ENCODE assay signal across 16 cellular contexts in the genomic region with DNA sequence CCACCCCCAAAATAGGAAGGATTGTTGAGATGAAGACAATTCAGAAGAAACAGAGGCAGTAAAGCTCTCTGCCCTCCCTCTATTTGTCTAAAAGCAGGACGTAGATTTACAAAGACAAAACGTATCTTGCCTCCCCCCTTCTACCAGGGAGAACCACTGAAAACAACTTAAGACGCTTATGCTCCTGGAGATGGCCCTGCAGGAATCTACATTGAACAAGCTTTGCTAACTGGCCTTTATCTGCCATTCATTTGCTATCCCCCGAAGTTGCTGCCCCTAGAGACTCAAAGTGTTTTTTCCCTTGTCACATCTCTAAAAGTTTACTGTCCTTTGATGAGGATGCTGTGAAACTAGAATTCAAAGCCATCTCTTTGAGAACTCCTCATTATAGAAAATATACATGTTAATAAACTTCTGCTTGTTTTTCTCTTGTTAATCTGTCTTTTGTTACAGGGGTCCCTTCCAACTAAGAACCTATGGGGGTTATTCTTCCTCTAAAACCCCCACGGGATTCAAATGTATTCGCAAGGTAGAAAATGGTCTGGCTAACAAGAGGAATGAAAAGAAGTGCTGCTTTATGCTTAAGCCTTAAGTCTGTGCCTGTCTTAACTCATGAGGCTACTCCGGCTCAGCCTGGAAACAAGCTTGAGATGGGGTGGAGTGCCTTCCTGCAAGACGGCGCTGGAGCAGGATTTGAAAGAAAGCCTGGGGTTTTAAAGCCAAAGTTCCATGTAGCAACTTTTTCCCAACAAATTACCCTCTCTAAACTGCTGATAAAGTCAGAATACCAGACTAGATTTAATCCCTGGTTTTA.
"Had no signal": no experiment of that assay in that cellular context is flagged by ENCODE, and none has a peak within 500 bp of the region (broad histone marks: within the 10 kb centered on the region; RNA-seq: fewer than 3 reads in every experiment).

No MANE protein-coding gene starts in this region.

- H3K4me1 ChIP-seq: sigmoid colon, testis had no signal

- H3K36me3 ChIP-seq: sigmoid colon had no signal

- H3K27me3 ChIP-seq: esophagus muscularis mucosa, sigmoid colon, testis had no signal

- ATAC-seq: activated CD4-positive, CD25-positive, alpha-beta regulatory T cell treated with anti-CD3 and anti-CD28 coated beads, Interleukin-2, amount 50 U/mL, for 24 hours; natural killer cell; stimulated activated memory B cell treated with anti-CD40 and anti-IgM and Interleukin-4, amounts not matched to agents 10 μg/mL and 1 μg/mL and 100 μg/mL, for 72 hours had no signal

- H3K36me3 Mint-ChIP-seq: activated naive CD8-positive, alpha-beta T cell treated with anti-CD3 and anti-CD28 coated beads for 36 hours; natural killer cell; stimulated activated memory B cell treated with anti-CD40 and anti-IgM and Interleukin-4, amounts not matched to agents 10 μg/mL and 1 μg/mL and 100 μg/mL, for 72 hours had no signal

- H3K27ac Mint-ChIP-seq: natural killer cell; stimulated activated memory B cell treated with anti-CD40 and anti-IgM and Interleukin-4, amounts not matched to agents 10 μg/mL and 1 μg/mL and 100 μg/mL, for 72 hours had no signal

- H3K9me3 ChIP-seq: esophagus muscularis mucosa, sigmoid colon, spleen, testis had no signal

- H3K9me3 Mint-ChIP-seq: activated naive CD8-positive, alpha-beta T cell treated with anti-CD3 and anti-CD28 coated beads for 36 hours; natural killer cell; stimulated activated memory B cell treated with anti-CD40 and anti-IgM and Interleukin-4, amounts not matched to agents 10 μg/mL and 1 μg/mL and 100 μg/mL, for 72 hours had no signal

- DNase-seq: activated gamma-delta T cell treated with Interleukin-2 at 50 U/mL for 16 hours; activated naive CD8-positive, alpha-beta T cell treated with anti-CD3 and anti-CD28 coated beads for 36 hours; amniotic stem cell; effector CD8-positive, alpha-beta T cell; islet precursor cell; natural killer cell; posterior cingulate gyrus; sigmoid colon; spleen; stimulated activated CD4-positive, alpha-beta T cell treated with anti-CD3 and anti-CD28 coated beads, Interleukin-4, amount 100 ng/mL, for 4 hours; T1000; testis had no signal

- H3K4me3 Mint-ChIP-seq: activated naive CD8-positive, alpha-beta T cell treated with anti-CD3 and anti-CD28 coated beads for 36 hours; natural killer cell; stimulated activated memory B cell treated with anti-CD40 and anti-IgM and Interleukin-4, amounts not matched to agents 10 μg/mL and 1 μg/mL and 100 μg/mL, for 72 hours had no signal

- H3K4me3 ChIP-seq: esophagus muscularis mucosa, lung, sigmoid colon, spleen, testis had no signal

- H3K27ac ChIP-seq: esophagus muscularis mucosa, sigmoid colon, testis had no signal
